In the genomic region with DNA sequence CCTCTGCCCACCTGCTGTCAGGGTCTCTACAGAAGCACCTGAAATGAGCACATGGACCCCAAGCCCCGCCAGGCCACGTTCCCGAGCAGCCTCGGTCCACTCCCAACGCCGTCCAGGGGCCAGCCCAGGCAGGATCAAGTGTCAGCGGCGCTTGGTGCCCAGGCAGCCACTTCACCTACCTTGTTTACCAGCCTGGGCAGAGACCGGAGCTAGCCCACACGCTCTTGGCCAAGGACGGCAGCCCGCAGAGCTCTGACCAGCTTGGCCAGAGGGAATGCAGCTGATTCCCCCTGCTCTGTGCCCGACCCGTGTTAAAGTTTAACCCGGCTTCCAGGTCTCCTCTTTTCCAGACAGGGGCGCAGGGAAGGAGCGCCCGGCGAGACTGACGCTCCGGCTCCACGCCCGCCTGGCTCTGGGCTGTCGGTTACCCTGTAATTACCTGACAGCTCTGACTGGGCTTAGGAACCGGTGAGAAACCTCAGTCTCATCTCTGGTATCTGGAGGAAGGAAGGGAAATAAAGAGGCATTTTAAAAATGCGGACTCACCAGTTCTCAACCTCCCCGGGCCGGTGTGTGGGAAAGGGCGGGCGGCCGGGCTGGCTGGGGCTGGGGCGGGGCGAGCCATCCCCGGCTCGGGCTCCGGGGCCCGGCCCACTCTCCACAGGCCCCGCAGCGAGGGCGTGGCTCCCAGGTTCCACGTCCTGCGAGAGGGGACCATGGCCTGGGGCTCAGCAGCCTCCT, we compare ENCODE assay signal across 10 cellular contexts. TPM values are rescaled to one million over a fixed set of nuclear protein-coding genes. Genes with fewer than 3 reads are reported as not detected.
DNase-seq lines count a peak whose midpoint lies in the region; ATAC-seq and TF ChIP-seq lines count a peak whose summit lies in the region.
"Had no signal": no experiment of that assay in that cellular context is flagged by ENCODE, and none has a peak within 500 bp of the region (broad histone marks: within the 10 kb centered on the region; RNA-seq: fewer than 3 reads in every experiment).

No MANE protein-coding gene starts in this region.

- H3K4me1 ChIP-seq in body of pancreas (peaks cover 71% of the 10 kb centered on the region), skeletal muscle tissue (ENCODE audit: control insufficient read depth in 3 of 3, insufficient read depth in 3 of 3, low read length in 3 of 3) (peaks cover 40 to 60% (median 47%) of the 10 kb centered on the region in 3 donors)

- H3K27me3 ChIP-seq in body of pancreas: no peaks in the 10 kb centered on the region
- H3K27me3 ChIP-seq in kidney epithelial cell (ENCODE audit: control insufficient read depth, insufficient read depth, low read length): no peaks in the 10 kb centered on the region
- no peaks in the 10 kb centered on the region for H3K27me3 ChIP-seq in skeletal muscle tissue (ENCODE audit: control insufficient read depth in 3 of 3, insufficient read depth in 3 of 3, low read length in 3 of 3)

- H3K36me3 ChIP-seq in body of pancreas (replicated peaks in 1 of 2; ENCODE audit: insufficient read depth in 1 of 2, low read depth in 2 of 2) (no peaks in the 10 kb centered on the region), kidney epithelial cell (ENCODE audit: control insufficient read depth, insufficient read depth, low read length) (no peaks in the 10 kb centered on the region), skeletal muscle tissue (ENCODE audit: control insufficient read depth in 3 of 3, insufficient read depth in 3 of 3, low read length in 3 of 3) (peaks cover 0 to 3% (median 0%) of the 10 kb centered on the region in 3 donors)
- H3K36me3 ChIP-seq: neutrophil had no signal

- intact Hi-C loops in body of pancreas (cut with DNase I): no loop called here

- DNase-seq in HuH-7 (ENCODE audit: low spot score) (peak; percentile 81), body of pancreas (peak; percentile 82 to 92 (median 91)), kidney epithelial cell (ENCODE audit: low read depth) (no peak), NCI-H524 treated with DMSO at 0.1 percent for 48 hours (lab: John Stamatoyannopoulos, UW) (no peak), G401 (ENCODE audit: low spot score) (no peak), NCI-H1436 (lab: John Stamatoyannopoulos, UW) (no peak)
- DNase-seq in activated CD8-positive, alpha-beta memory T cell treated with anti-CD3 and anti-CD28 coated beads for 24 hours: no peak
- DNase-seq: NCI-H2081 had no signal

- peak overlapping the region; percentile 61 to 75 (median 67) for H3K9ac ChIP-seq in skeletal muscle tissue (ENCODE audit: low read depth in 1 of 3, low read length in 3 of 3)

- H3K27ac ChIP-seq in body of pancreas: peak overlapping the region; percentile 93 to 96 (median 96)
- H3K27ac ChIP-seq in skeletal muscle tissue (ENCODE audit: low read depth, low read length): peak overlapping the region; percentile 78
- H3K27ac ChIP-seq: neutrophil had no signal

- 1 to 18% methylated on average over 23 to 42 of the region's 42 CpGs for WGBS in body of pancreas, 2 donors

- peak; percentile 77 for ATAC-seq in body of pancreas

- in situ Hi-C loops in G401 (cut with HindIII; ENCODE audit: low sequenced_read_pairs): loop anchor here (5.0 kb wide), 1 partner anchor 40 kb away; no protein-coding TSS in a partner anchor

- H3K4me3 ChIP-seq in body of pancreas (peak overlapping the region; percentile 2 to 23), kidney epithelial cell (ENCODE audit: low read depth, low read length) (peak overlapping the region; percentile 35), skeletal muscle tissue (ENCODE audit: low read length in 3 of 3) (peak overlapping the region in 2 of 3 donors; percentile 29 to 47)

- TF ChIP-seq CTCF in body of pancreas (IDR thresholded peaks at IDR 0.05) (no peak), kidney epithelial cell (IDR thresholded peaks at IDR 0.05; ENCODE audit: insufficient read depth, low read length, poor library complexity, severe bottlenecking) (no peak)

- TF ChIP-seq POLR2A in body of pancreas (IDR thresholded peaks at IDR 0.05): peak; percentile 67 to 86 (median 85)

- H3K9me3 ChIP-seq in body of pancreas (no peaks in the 10 kb centered on the region), skeletal muscle tissue (ENCODE audit: control insufficient read depth in 3 of 3, low read length in 3 of 3) (no peaks in the 10 kb centered on the region)
- H3K9me3 ChIP-seq: neutrophil had no signal

RNA-seq across cellular contexts. Expression of gene KIFC3, which starts 4.6 kb away (rescaled TPM):
- total RNA-seq in body of pancreas: 100 to 1,000 TPM; 120 to 205 TPM
- total RNA-seq in kidney epithelial cell: 84.9 and 94.7 TPM in 2 replicates
- total RNA-seq in skeletal muscle tissue: 9.9 TPM
- 44.3 and 53.5 TPM in 2 replicates for total RNA-seq in G401 (2014; rRNA removed; shearing (Covaris generic))

Comparison
In these comparisons a context has a peak if more than half of its experiments do, and no peak if none do; other contexts are left out.
1. DNase-seq: peak in HuH-7 (single experiment) and body of pancreas (4 of 4); none in kidney epithelial cell (single experiment), NCI-H524 treated with DMSO at 0.1 percent for 48 hours (single experiment), activated CD8-positive, alpha-beta memory T cell treated with anti-CD3 and anti-CD28 coated beads for 24 hours (single experiment), G401 (single experiment) and NCI-H1436 (single experiment).
2. Peak in every context shown above with its lines, with median percentiles within 50 percentile points of each other: H3K4me3 ChIP-seq.